ENCODE assay signal across 9 cellular contexts in the genomic region with DNA sequence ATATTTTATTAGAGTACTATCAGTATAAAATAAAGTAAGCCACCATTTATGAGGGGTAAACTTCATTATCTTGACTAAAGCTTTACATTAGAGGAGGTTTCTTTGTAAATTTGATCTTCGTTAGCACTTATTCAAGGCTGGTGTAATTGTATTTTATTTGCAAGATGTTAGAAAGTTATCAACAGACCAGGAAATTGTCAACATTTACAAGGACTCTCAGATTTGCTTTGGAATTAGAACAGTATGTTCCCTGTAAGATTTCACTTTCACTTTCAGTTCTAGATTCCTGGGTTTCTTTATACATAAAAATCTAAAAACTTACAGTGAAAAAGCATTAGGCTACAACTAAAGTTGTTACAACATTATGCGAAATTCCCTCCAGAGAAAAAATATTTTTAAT. TPM values are rescaled to one million over a fixed set of nuclear protein-coding genes. Genes with fewer than 3 reads are reported as not detected.
DNase-seq lines count a peak whose midpoint lies in the region; ATAC-seq, FAIRE-seq and TF ChIP-seq lines count a peak whose summit lies in the region.
"Had no signal": no experiment of that assay in that cellular context is flagged by ENCODE, and none has a peak within 500 bp of the region (broad histone marks: within the 10 kb centered on the region; RNA-seq: fewer than 3 reads in every experiment).

No MANE protein-coding gene starts in this region.

- intact Hi-C loops in activated T-helper 1 cell treated with anti-CD3 and anti-CD28 coated beads, Interleukin-12 subunit alpha, Interleukin-12 subunit beta, Interleukin-2, Interleukin-4 antibody, amounts not matched to agents 30 ng/mL and 10 ng/mL and 1 ng/mL, durations not matched to agents 14 hours and 24 hours and 36 hours (cut with micrococcal nuclease), result loop anchor here (10.0 kb wide), 1 partner anchor 398 kb away; the partner anchor contains the start of genes ANGPTL5 and CEP126
- intact Hi-C loops in thyroid gland (cut with DNase I), result no loop called here

- no peak overlapping the region for H3K4me3 ChIP-seq in thyroid gland (replicated peaks in 1 of 3)

- H3K36me3 Mint-ChIP-seq in activated T-cell treated with anti-CD3 and anti-CD28 coated beads, Interleukin-2, amount 50 U/mL, for 24 hours (ENCODE audit: low read depth), result peaks cover 8% of the 10 kb centered on the region
- H3K36me3 Mint-ChIP-seq in activated T-helper 1 cell treated with anti-CD3 and anti-CD28 coated beads, Interleukin-12 subunit alpha, Interleukin-12 subunit beta, Interleukin-2, Interleukin-4 antibody, amounts not matched to agents 30 ng/mL and 10 ng/mL and 1 ng/mL, durations not matched to agents 14 hours and 24 hours and 36 hours (ENCODE audit: low read depth), result peaks cover 7% of the 10 kb centered on the region

- H3K27me3 Mint-ChIP-seq in activated T-cell treated with anti-CD3 and anti-CD28 coated beads, Interleukin-2, amount 50 U/mL, for 24 hours, result no peaks in the 10 kb centered on the region
- H3K27me3 Mint-ChIP-seq in activated T-helper 1 cell treated with anti-CD3 and anti-CD28 coated beads, Interleukin-12 subunit alpha, Interleukin-12 subunit beta, Interleukin-2, Interleukin-4 antibody, amounts not matched to agents 30 ng/mL and 10 ng/mL and 1 ng/mL, durations not matched to agents 14 hours and 24 hours and 36 hours (ENCODE audit: insufficient read depth), result no peaks in the 10 kb centered on the region

- H3K27ac ChIP-seq in thyroid gland, result peak overlapping the region; percentile 60 to 67 (median 62)

- no peak for DNase-seq in activated T-cell treated with anti-CD3 and anti-CD28 coated beads, Interleukin-2, amount 50 U/mL, for 24 hours
- no peak for DNase-seq in activated T-cell treated with anti-CD3 and anti-CD28 coated beads for 4 hours
- DNase-seq in activated T-helper 1 cell treated with anti-CD3 and anti-CD28 coated beads, Interleukin-12 subunit alpha, Interleukin-12 subunit beta, Interleukin-2, Interleukin-4 antibody, amounts not matched to agents 30 ng/mL and 10 ng/mL and 1 ng/mL, durations not matched to agents 14 hours and 24 hours and 36 hours (ENCODE audit: low spot score), result no peak
- DNase-seq in thyroid gland, result no peak
- no peak for DNase-seq in activated gamma-delta T cell (lab: John Stamatoyannopoulos, UW)
- DNase-seq in stimulated activated naive CD4-positive, alpha-beta T cell treated with Interleukin-2 at 50 U/mL for 16 hours (lab: John Stamatoyannopoulos, UW), result no peak
- DNase-seq: activated CD4-positive, CD25-positive, alpha-beta regulatory T cell had no signal

- no peaks in the 10 kb centered on the region for H3K27me3 ChIP-seq in thyroid gland

- H3K4me3 Mint-ChIP-seq in activated T-cell treated with anti-CD3 and anti-CD28 coated beads, Interleukin-2, amount 50 U/mL, for 24 hours, result peak overlapping the region; percentile 52
- H3K4me3 Mint-ChIP-seq in activated T-helper 1 cell treated with anti-CD3 and anti-CD28 coated beads, Interleukin-12 subunit alpha, Interleukin-12 subunit beta, Interleukin-2, Interleukin-4 antibody, amounts not matched to agents 30 ng/mL and 10 ng/mL and 1 ng/mL, durations not matched to agents 14 hours and 24 hours and 36 hours, result peak overlapping the region; percentile 19

- H3K4me1 ChIP-seq in thyroid gland, result peaks cover 0 to 9% of the 10 kb centered on the region in 2 donors

- no peak for ATAC-seq in HG03139 (IDR thresholded peaks at IDR 0.05; ENCODE audit: unreplicated experiment)

- peaks cover 59% of the 10 kb centered on the region for H3K4me1 Mint-ChIP-seq in activated T-cell treated with anti-CD3 and anti-CD28 coated beads, Interleukin-2, amount 50 U/mL, for 24 hours (ENCODE audit: low read depth)
- H3K4me1 Mint-ChIP-seq in activated T-helper 1 cell treated with anti-CD3 and anti-CD28 coated beads, Interleukin-12 subunit alpha, Interleukin-12 subunit beta, Interleukin-2, Interleukin-4 antibody, amounts not matched to agents 30 ng/mL and 10 ng/mL and 1 ng/mL, durations not matched to agents 14 hours and 24 hours and 36 hours (ENCODE audit: low read depth), result peaks cover 51% of the 10 kb centered on the region

- H3K9me3 Mint-ChIP-seq in activated T-cell treated with anti-CD3 and anti-CD28 coated beads, Interleukin-2, amount 50 U/mL, for 24 hours, result no peaks in the 10 kb centered on the region
- H3K9me3 Mint-ChIP-seq in activated T-helper 1 cell treated with anti-CD3 and anti-CD28 coated beads, Interleukin-12 subunit alpha, Interleukin-12 subunit beta, Interleukin-2, Interleukin-4 antibody, amounts not matched to agents 30 ng/mL and 10 ng/mL and 1 ng/mL, durations not matched to agents 14 hours and 24 hours and 36 hours, result no peaks in the 10 kb centered on the region

- TF ChIP-seq CTCF in thyroid gland (IDR thresholded peaks at IDR 0.05), result no peak

- TF ChIP-seq POLR2A in thyroid gland (IDR thresholded peaks at IDR 0.05), result no peak

- FAIRE-seq in islet of Langerhans (lab: Jason Lieb, UNC), result peak; percentile 61

- H3K27ac Mint-ChIP-seq in activated T-cell treated with anti-CD3 and anti-CD28 coated beads, Interleukin-2, amount 50 U/mL, for 24 hours, result peak overlapping the region; percentile 55
- H3K27ac Mint-ChIP-seq in activated T-helper 1 cell treated with anti-CD3 and anti-CD28 coated beads, Interleukin-12 subunit alpha, Interleukin-12 subunit beta, Interleukin-2, Interleukin-4 antibody, amounts not matched to agents 30 ng/mL and 10 ng/mL and 1 ng/mL, durations not matched to agents 14 hours and 24 hours and 36 hours, result no peak overlapping the region

- WGBS in thyroid gland, 2 donors, result 73 to 74% methylated on average over 2 of the region's 2 CpGs

- H3K36me3 ChIP-seq in thyroid gland, result no peaks in the 10 kb centered on the region

- no peaks in the 10 kb centered on the region for H3K9me3 ChIP-seq in thyroid gland

RNA-seq across cellular contexts. Expression of gene BIRC3, which starts 4.6 kb away (rescaled TPM):
- 101 and 108 TPM in 2 replicates for total RNA-seq in activated T-helper 1 cell treated with anti-CD3 and anti-CD28 coated beads, Interleukin-12 subunit alpha, Interleukin-12 subunit beta, Interleukin-2, Interleukin-4 antibody, amounts not matched to agents 30 ng/mL and 10 ng/mL and 1 ng/mL, durations not matched to agents 14 hours and 24 hours and 36 hours
- 1 to 10 TPM; 2.0 to 6.0 (median 4.1) TPM for total RNA-seq in thyroid gland

RNA-seq across cellular contexts. Expression of gene BIRC2, which starts 34.4 kb away (rescaled TPM):
- 30.6 and 33.3 TPM in 2 replicates for total RNA-seq in activated T-helper 1 cell treated with anti-CD3 and anti-CD28 coated beads, Interleukin-12 subunit alpha, Interleukin-12 subunit beta, Interleukin-2, Interleukin-4 antibody, amounts not matched to agents 30 ng/mL and 10 ng/mL and 1 ng/mL, durations not matched to agents 14 hours and 24 hours and 36 hours
- total RNA-seq in thyroid gland, result 100 to 1,000 TPM in 1 of 4 donors, 10 to 100 TPM in 3; 43.9 to 152 (median 72.9) TPM

Comparison
In these comparisons a context has a peak if more than half of its experiments do, and no peak if none do; other contexts are left out.
1. RNA of gene BIRC3, which starts 4.6 kb away (total RNA-seq): 101 to 108 TPM in activated T-helper 1 cell treated with anti-CD3 and anti-CD28 coated beads, Interleukin-12 subunit alpha, Interleukin-12 subunit beta, Interleukin-2, Interleukin-4 antibody, amounts not matched to agents 30 ng/mL and 10 ng/mL and 1 ng/mL, durations not matched to agents 14 hours and 24 hours and 36 hours; 2.0 to 6.0 TPM in thyroid gland; every median in the first group is over 10 times any median in the second.